In genomic region chr11:1570896-1571759, GRCh38 we compare ENCODE assay signal across 1 cellular context.
TF ChIP-seq lines count a peak whose summit lies in the region.

No MANE protein-coding gene starts in this region.

TF ChIP-seq in SK-N-SH, 30 proteins besides CTCF, POLR2A, EP300 and RAD21 (continued from another document):
- TF ChIP-seq, protein P1, sequence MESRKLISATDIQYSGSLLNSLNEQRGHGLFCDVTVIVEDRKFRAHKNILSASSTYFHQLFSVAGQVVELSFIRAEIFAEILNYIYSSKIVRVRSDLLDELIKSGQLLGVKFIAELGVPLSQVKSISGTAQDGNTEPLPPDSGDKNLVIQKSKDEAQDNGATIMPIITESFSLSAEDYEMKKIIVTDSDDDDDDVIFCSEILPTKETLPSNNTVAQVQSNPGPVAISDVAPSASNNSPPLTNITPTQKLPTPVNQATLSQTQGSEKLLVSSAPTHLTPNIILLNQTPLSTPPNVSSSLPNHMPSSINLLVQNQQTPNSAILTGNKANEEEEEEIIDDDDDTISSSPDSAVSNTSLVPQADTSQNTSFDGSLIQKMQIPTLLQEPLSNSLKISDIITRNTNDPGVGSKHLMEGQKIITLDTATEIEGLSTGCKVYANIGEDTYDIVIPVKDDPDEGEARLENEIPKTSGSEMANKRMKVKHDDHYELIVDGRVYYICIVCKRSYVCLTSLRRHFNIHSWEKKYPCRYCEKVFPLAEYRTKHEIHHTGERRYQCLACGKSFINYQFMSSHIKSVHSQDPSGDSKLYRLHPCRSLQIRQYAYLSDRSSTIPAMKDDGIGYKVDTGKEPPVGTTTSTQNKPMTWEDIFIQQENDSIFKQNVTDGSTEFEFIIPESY (IDR thresholded peaks at IDR 0.05; ENCODE audit: borderline replicate concordance, low read depth), result no peak
